36 cellular contexts compared by ENCODE assay signal in genomic region chr12:13701502-13701901, GRCh38.
"Had no signal": no experiment of that assay in that cellular context is flagged by ENCODE, and none has a peak within 500 bp of the region (broad histone marks: within the 10 kb centered on the region; RNA-seq: fewer than 3 reads in every experiment).

No MANE protein-coding gene starts in this region.

- H3K4me3 ChIP-seq: adrenal gland, body of pancreas, breast epithelium had no signal

- H3K4me1 Mint-ChIP-seq: activated CD4-positive, alpha-beta T cell treated with anti-CD3 and anti-CD28 coated beads for 36 hours; activated naive CD8-positive, alpha-beta T cell treated with anti-CD3 and anti-CD28 coated beads for 36 hours; activated T-helper 17 cell treated with anti-CD3 and anti-CD28 coated beads, Interleukin-2, amount 50 U/mL, for 72 hours had no signal

- DNase-seq: activated CD4-positive, alpha-beta memory T cell treated with anti-CD3 and anti-CD28 coated beads for 36 hours; activated CD4-positive, alpha-beta T cell treated with anti-CD3 and anti-CD28 coated beads for 1 hour; activated CD4-positive, alpha-beta T cell treated with anti-CD3 and anti-CD28 coated beads for 36 hours; activated CD4-positive, alpha-beta T cell treated with anti-CD3 and anti-CD28 coated beads for 48 hours; activated CD4-positive, alpha-beta T cell treated with anti-CD3 and anti-CD28 coated beads, Interleukin-2, amount 50 U/mL, for 1 hour; activated CD4-positive, alpha-beta T cell treated with anti-CD3 and anti-CD28 coated beads, Interleukin-2, amount 50 U/mL, for 4 hours; activated CD4-positive, CD25-positive, alpha-beta regulatory T cell; activated CD8-positive, alpha-beta memory T cell treated with anti-CD3 and anti-CD28 coated beads, Interleukin-2, amount 50 U/mL, for 4 hours; activated CD8-positive, alpha-beta T cell treated with anti-CD3 and anti-CD28 coated beads for 36 hours; activated effector memory CD4-positive, alpha-beta T cell treated with anti-CD3 and anti-CD28 coated beads, Interleukin-2, amount 50 U/mL, for 16 hours; activated gamma-delta T cell treated with Interleukin-2 at 50 U/mL for 16 hours; activated naive CD4-positive, alpha-beta T cell; activated naive CD4-positive, alpha-beta T cell treated with anti-CD3 and anti-CD28 coated beads for 36 hours; activated naive CD4-positive, alpha-beta T cell treated with anti-CD3 and anti-CD28 coated beads, Interleukin-2, amount 50 U/mL, for 16 hours; activated naive CD8-positive, alpha-beta T cell treated with anti-CD3 and anti-CD28 coated beads for 36 hours; activated T-cell treated with anti-CD3 and anti-CD28 coated beads for 4 hours; activated T-cell treated with anti-CD3 and anti-CD28 coated beads, Interleukin-2, amount 50 U/mL, for 1 hour; activated T-cell treated with anti-CD3 and anti-CD28 coated beads, Interleukin-2, amount 50 U/mL, for 4 hours; activated T-cell treated with anti-CD3 and anti-CD28 coated beads, Interleukin-2, amount 50 U/mL, for 72 hours; adrenal gland; amniotic stem cell; aorta; body of pancreas; brain microvascular endothelial cell; central memory CD4-positive, alpha-beta T cell; T-helper 1 cell; T-helper 2 cell; T-helper 9 cell had no signal

- H3K27me3 Mint-ChIP-seq: activated CD4-positive, alpha-beta memory T cell treated with anti-CD3 and anti-CD28 coated beads for 36 hours had no signal

- H3K27ac Mint-ChIP-seq: activated CD4-positive, alpha-beta memory T cell treated with anti-CD3 and anti-CD28 coated beads for 36 hours; activated CD4-positive, alpha-beta T cell treated with anti-CD3 and anti-CD28 coated beads for 36 hours; activated CD8-positive, alpha-beta T cell treated with anti-CD3 and anti-CD28 coated beads for 36 hours; activated naive CD4-positive, alpha-beta T cell treated with anti-CD3 and anti-CD28 coated beads for 36 hours; activated naive CD4-positive, alpha-beta T cell treated with anti-CD3 and anti-CD28 coated beads, Interleukin-2, amount 50 U/mL, for 72 hours; activated naive CD8-positive, alpha-beta T cell treated with anti-CD3 and anti-CD28 coated beads for 36 hours; activated T-cell treated with anti-CD3 and anti-CD28 coated beads, Interleukin-2, amount 50 U/mL, for 72 hours; activated T-helper 1 cell treated with anti-CD3 and anti-CD28 coated beads, Interleukin-12 subunit alpha, Interleukin-12 subunit beta, Interleukin-2, Interleukin-4 antibody, amounts not matched to agents 30 ng/mL and 10 ng/mL and 1 ng/mL, durations not matched to agents 14 hours and 24 hours and 36 hours; activated T-helper 17 cell treated with anti-CD3 and anti-CD28 coated beads, Interleukin-2, amount 50 U/mL, for 72 hours; T-helper 1 cell treated with Interleukin-12 subunit alpha and Interleukin-12 subunit beta and Interleukin-4 antibody, amounts not matched to agents 30 μg/mL and 1 μg/mL, for 36 hours; T-helper 2 cell treated with Interferon-gamma antibody and Interleukin-4, amounts not matched to agents 5 μg/mL and 100 μg/mL, for 36 hours had no signal

- H3K36me3 ChIP-seq: adrenal gland, brain microvascular endothelial cell, breast epithelium had no signal

- H3K4me3 Mint-ChIP-seq: activated CD4-positive, alpha-beta memory T cell treated with anti-CD3 and anti-CD28 coated beads for 36 hours; activated CD4-positive, alpha-beta T cell treated with anti-CD3 and anti-CD28 coated beads for 36 hours; activated CD8-positive, alpha-beta T cell treated with anti-CD3 and anti-CD28 coated beads for 36 hours; activated naive CD4-positive, alpha-beta T cell treated with anti-CD3 and anti-CD28 coated beads for 36 hours; activated naive CD8-positive, alpha-beta T cell treated with anti-CD3 and anti-CD28 coated beads for 36 hours; activated T-cell treated with anti-CD3 and anti-CD28 coated beads, Interleukin-2, amount 50 U/mL, for 4 hours; activated T-cell treated with anti-CD3 and anti-CD28 coated beads, Interleukin-2, amount 50 U/mL, for 72 hours; activated T-helper 1 cell treated with anti-CD3 and anti-CD28 coated beads, Interleukin-12 subunit alpha, Interleukin-12 subunit beta, Interleukin-2, Interleukin-4 antibody, amounts not matched to agents 30 ng/mL and 10 ng/mL and 1 ng/mL, durations not matched to agents 14 hours and 24 hours and 36 hours; activated T-helper 17 cell treated with anti-CD3 and anti-CD28 coated beads, Interleukin-2, amount 50 U/mL, for 72 hours; T-helper 1 cell treated with Interleukin-12 subunit alpha and Interleukin-12 subunit beta and Interleukin-4 antibody, amounts not matched to agents 30 μg/mL and 1 μg/mL, for 36 hours; T-helper 2 cell treated with Interferon-gamma antibody and Interleukin-4, amounts not matched to agents 5 μg/mL and 100 μg/mL, for 36 hours had no signal

- H3K27me3 ChIP-seq: adrenal gland, body of pancreas, brain microvascular endothelial cell, breast epithelium had no signal

- H3K4me1 ChIP-seq: adrenal gland, body of pancreas, breast epithelium had no signal

- H3K9me3 ChIP-seq: adrenal gland, body of pancreas, breast epithelium had no signal

- H3K36me3 Mint-ChIP-seq: activated CD4-positive, alpha-beta memory T cell treated with anti-CD3 and anti-CD28 coated beads for 36 hours; activated naive CD4-positive, alpha-beta T cell treated with anti-CD3 and anti-CD28 coated beads, Interleukin-2, amount 50 U/mL, for 72 hours; activated naive CD8-positive, alpha-beta T cell treated with anti-CD3 and anti-CD28 coated beads for 36 hours had no signal

- H3K27ac ChIP-seq: adrenal gland, body of pancreas, brain microvascular endothelial cell, breast epithelium, VCaP had no signal

- ATAC-seq: activated CD4-positive, alpha-beta T cell treated with anti-CD3 and anti-CD28 coated beads for 36 hours; activated CD4-positive, CD25-positive, alpha-beta regulatory T cell treated with anti-CD3 and anti-CD28 coated beads, Interleukin-2, amount 50 U/mL, for 24 hours; activated CD8-positive, alpha-beta T cell treated with anti-CD3 and anti-CD28 coated beads for 36 hours; activated naive CD4-positive, alpha-beta T cell treated with anti-CD3 and anti-CD28 coated beads, Interleukin-2, amount 50 U/mL, for 72 hours; activated T-cell treated with anti-CD3 and anti-CD28 coated beads, Interleukin-2, amount 50 U/mL, for 4 hours; activated T-cell treated with anti-CD3 and anti-CD28 coated beads, Interleukin-2, amount 50 U/mL, for 72 hours; activated T-helper 17 cell treated with anti-CD3 and anti-CD28 coated beads, Interleukin-2, amount 50 U/mL, for 72 hours; body of pancreas had no signal

- H3K9me3 Mint-ChIP-seq: activated CD4-positive, alpha-beta memory T cell treated with anti-CD3 and anti-CD28 coated beads for 36 hours; activated CD8-positive, alpha-beta T cell treated with anti-CD3 and anti-CD28 coated beads for 36 hours; activated naive CD4-positive, alpha-beta T cell treated with anti-CD3 and anti-CD28 coated beads for 36 hours; activated naive CD4-positive, alpha-beta T cell treated with anti-CD3 and anti-CD28 coated beads, Interleukin-2, amount 50 U/mL, for 72 hours; activated naive CD8-positive, alpha-beta T cell treated with anti-CD3 and anti-CD28 coated beads for 36 hours; activated T-cell treated with anti-CD3 and anti-CD28 coated beads, Interleukin-2, amount 50 U/mL, for 72 hours; activated T-helper 1 cell treated with anti-CD3 and anti-CD28 coated beads, Interleukin-12 subunit alpha, Interleukin-12 subunit beta, Interleukin-2, Interleukin-4 antibody, amounts not matched to agents 30 ng/mL and 10 ng/mL and 1 ng/mL, durations not matched to agents 14 hours and 24 hours and 36 hours; activated T-helper 17 cell treated with anti-CD3 and anti-CD28 coated beads, Interleukin-2, amount 50 U/mL, for 72 hours; T-helper 1 cell treated with Interleukin-12 subunit alpha and Interleukin-12 subunit beta and Interleukin-4 antibody, amounts not matched to agents 30 μg/mL and 1 μg/mL, for 36 hours; T-helper 2 cell treated with Interferon-gamma antibody and Interleukin-4, amounts not matched to agents 5 μg/mL and 100 μg/mL, for 36 hours had no signal
